Comparison of ENCODE assay signal across 22 cellular contexts in the genomic region with DNA sequence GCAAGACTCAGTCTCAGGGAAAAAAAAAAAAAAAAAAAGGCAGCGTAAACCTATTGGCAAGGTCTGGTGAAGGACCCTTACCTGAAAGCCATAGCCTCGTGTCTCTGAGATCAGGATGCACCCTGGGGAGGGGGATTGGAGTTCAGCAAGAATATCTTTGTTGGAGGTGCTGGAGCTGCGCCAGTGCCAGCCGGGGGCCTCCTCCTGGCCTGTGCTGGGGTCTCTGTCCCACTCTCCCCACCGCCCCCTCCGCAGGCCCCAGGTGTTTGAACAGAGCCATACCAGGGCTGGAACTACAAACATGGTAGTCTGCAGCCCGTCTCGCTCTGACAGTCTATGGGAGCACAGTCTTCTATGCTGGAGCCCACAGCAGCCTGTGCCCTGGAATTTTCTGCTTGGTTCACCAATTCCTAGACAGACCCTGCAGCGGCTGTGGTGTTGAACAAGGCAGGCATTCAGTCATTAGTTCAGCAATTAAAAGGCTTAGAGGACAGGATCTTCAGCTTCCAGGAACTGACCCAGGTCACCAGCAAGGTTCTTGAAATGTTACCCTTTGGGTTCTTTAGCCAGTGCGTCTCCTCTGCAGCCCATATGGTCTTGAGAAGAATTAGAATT.
"Had no signal": no experiment of that assay in that cellular context is flagged by ENCODE, and none has a peak within 500 bp of the region (broad histone marks: within the 10 kb centered on the region; RNA-seq: fewer than 3 reads in every experiment).

No MANE protein-coding gene starts in this region.

- FAIRE-seq: bronchial epithelial cell had no signal

- H3K27me3 ChIP-seq: body of pancreas had no signal

- H3K9ac ChIP-seq: SK-N-SH had no signal

- H3K9me3 ChIP-seq: body of pancreas, SK-N-SH had no signal

- H3K4me2 ChIP-seq: SK-N-SH had no signal

- DNase-seq: activated CD4-positive, alpha-beta T cell treated with anti-CD3 and anti-CD28 coated beads for 4 hours; activated CD8-positive, alpha-beta memory T cell treated with anti-CD3 and anti-CD28 coated beads, Interleukin-2, amount 50 U/mL, for 48 hours; activated CD8-positive, alpha-beta T cell treated with anti-CD3 and anti-CD28 coated beads for 36 hours; activated naive CD4-positive, alpha-beta T cell; activated T-cell treated with anti-CD3 and anti-CD28 coated beads, Interleukin-2, amount 50 U/mL, for 1 hour; aorta; body of pancreas; central memory CD4-positive, alpha-beta T cell; NCI-H1048; NCI-H146; NCI-H187 treated with DMSO at 0.1 percent for 48 hours; NCI-H2081 treated with DMSO at 0.1 percent for 48 hours; NCI-H2171; NCI-H345; NCI-H510A; NCI-H69; NK-92 treated with Interleukin-12 subunit alpha and Interleukin-12 subunit beta, amount 100 ng/mL, for 24 hours; OCI-M1; RPMI8226; SK-N-SH; T-helper 1 cell had no signal

- H3K27ac ChIP-seq: body of pancreas had no signal

- H3K4me3 ChIP-seq: body of pancreas had no signal
